In the genomic region with DNA sequence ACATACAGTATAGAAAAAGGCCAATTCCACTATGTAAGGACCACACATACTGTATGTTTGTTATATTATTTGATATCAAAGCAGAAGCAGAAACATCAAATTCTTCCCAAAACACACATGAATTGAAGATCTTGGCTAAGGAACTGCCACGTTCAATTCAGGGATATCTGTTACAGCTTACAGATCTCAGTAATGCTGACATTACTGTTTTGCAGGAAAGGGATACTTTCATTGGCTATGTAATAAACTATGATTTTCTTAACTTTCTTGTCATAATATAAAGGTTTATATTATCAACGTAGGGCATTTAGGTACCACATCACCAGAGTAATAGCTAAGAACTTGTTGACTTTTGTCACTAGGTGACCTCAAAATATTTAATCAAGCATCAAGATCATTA, we compare ENCODE assay signal across 36 cellular contexts.
DNase-seq lines count a peak whose midpoint lies in the region; ATAC-seq, FAIRE-seq and TF ChIP-seq lines count a peak whose summit lies in the region.
"Had no signal": no experiment of that assay in that cellular context is flagged by ENCODE, and none has a peak within 500 bp of the region (broad histone marks: within the 10 kb centered on the region; RNA-seq: fewer than 3 reads in every experiment).

No MANE protein-coding gene starts in this region.

- no peak overlapping the region for H4K8ac ChIP-seq in IMR-90 (ENCODE audit: low read depth in 2 of 2, low read length in 2 of 2)

- no peak overlapping the region for H4K5ac ChIP-seq in IMR-90 (ENCODE audit: low read depth, low read length)

- BruUV-seq in HepG2 (replicated peaks; lab: Mats Ljungman, UMichigan) (no TSS peak), IMR-90 (replicated peaks; lab: Mats Ljungman, UMichigan) (no TSS peak), K562 (replicated peaks; lab: Mats Ljungman, UMichigan) (no TSS peak)

- no peaks in the 10 kb centered on the region for H3K79me2 ChIP-seq in HepG2 (ENCODE audit: insufficient read depth, low read length)
- H3K79me2 ChIP-seq in K562 (ENCODE audit: control insufficient read depth, insufficient read depth, low read length): no peaks in the 10 kb centered on the region

- H3K9me3 Mint-ChIP-seq in activated CD4-positive, alpha-beta T cell treated with anti-CD3 and anti-CD28 coated beads, Interleukin-2, amount 10 ng/mL, durations not matched to agents 24 days and 14 days: peaks cover 3% of the 10 kb centered on the region

- no peak overlapping the region for H2BK120ac ChIP-seq in IMR-90 (ENCODE audit: low read depth, low read length)

- H3K4me1 Mint-ChIP-seq in activated CD4-positive, alpha-beta T cell treated with anti-CD3 and anti-CD28 coated beads, Interleukin-2, amount 10 ng/mL, durations not matched to agents 24 days and 14 days: no peaks in the 10 kb centered on the region
- H3K4me1 Mint-ChIP-seq: B cell; CD14-positive monocyte; CD4-positive, alpha-beta memory T cell; CD4-positive, CD25-positive, alpha-beta regulatory T cell; CD8-positive, alpha-beta memory T cell had no signal

- FAIRE-seq in HepG2 (lab: Jason Lieb, UNC): no peak
- FAIRE-seq in A549 (lab: Jason Lieb, UNC): no peak
- FAIRE-seq in K562 (lab: Jason Lieb, UNC): no peak
- FAIRE-seq: A204.1, D721Med had no signal

- H3K79me1 ChIP-seq in IMR-90 (ENCODE audit: low read depth in 1 of 2, low read length in 2 of 2): no peaks in the 10 kb centered on the region

- POLR2A ChIA-PET in HepG2 (lab: Yijun Ruan, JAX) (no interaction called here), A549 (lab: Yijun Ruan, JAX) (no interaction called here), IMR-90 (lab: Charles Lee; ENCODE audit: unreplicated experiment) (no interaction called here), K562 (lab: Yijun Ruan, JAX) (no interaction called here)

- H3K27ac Mint-ChIP-seq in activated CD4-positive, alpha-beta T cell treated with anti-CD3 and anti-CD28 coated beads, Interleukin-2, amount 10 ng/mL, durations not matched to agents 24 days and 14 days: no peak overlapping the region
- H3K27ac Mint-ChIP-seq: B cell; CD14-positive monocyte; CD4-positive, alpha-beta memory T cell; CD4-positive, alpha-beta T cell; CD4-positive, CD25-positive, alpha-beta regulatory T cell; CD8-positive, alpha-beta memory T cell; CD8-positive, alpha-beta T cell had no signal

- H3K14ac ChIP-seq in IMR-90 (replicated peaks; ENCODE audit: low read depth, low read length): no peak overlapping the region

- WGBS in HepG2 (ENCODE audit: low lambda C conversion rate): 3% methylated on average over 2 of the region's 2 CpGs
- 45% methylated on average over 2 of the region's 2 CpGs for WGBS in right lobe of liver (ENCODE audit: insufficient coverage, low coverage, low lambda C conversion rate, missing lambda C conversion rate)
- WGBS in A549 (ENCODE audit: missing lambda C conversion rate): 7% methylated on average over 2 of the region's 2 CpGs
- WGBS in IMR-90 (ENCODE audit: extremely low coverage in 2 of 2, insufficient read length in 1 of 2), 2 experiments: no CpG with 5 or more reads among the region's 2 CpGs
- WGBS in K562 (ENCODE audit: insufficient coverage, low coverage, missing lambda C conversion rate): 67% methylated on average over 2 of the region's 2 CpGs

- H2AK5ac ChIP-seq in IMR-90 (ENCODE audit: low read depth, low read length): no peak overlapping the region

- H2AFZ ChIP-seq in HepG2 (ENCODE audit: low read length): no peak overlapping the region
- no peak overlapping the region for H2AFZ ChIP-seq in IMR-90 (replicated peaks; ENCODE audit: low read length, poor library complexity)
- no peak overlapping the region for H2AFZ ChIP-seq in K562 (ENCODE audit: low read depth, low read length)

- no peak for TF ChIP-seq EP300 in HepG2 (IDR thresholded peaks at IDR 0.05; ENCODE audit: low read depth in 2 of 2, low read length in 2 of 2)
- no peak for TF ChIP-seq EP300 in HepG2 (CRISPR knock-in tag; IDR thresholded peaks at IDR 0.05; ENCODE audit: borderline replicate concordance)
- TF ChIP-seq EP300 in A549 (IDR thresholded peaks at IDR 0.05): no peak
- TF ChIP-seq EP300 in K562 (IDR thresholded peaks at IDR 0.05; ENCODE audit: low read length): no peak

- H3K36me3 ChIP-seq in HepG2 (replicated peaks in 1 of 2; ENCODE audit: control insufficient read depth in 1 of 2, insufficient read depth in 2 of 2, low read length in 2 of 2): no peaks in the 10 kb centered on the region
- no peaks in the 10 kb centered on the region for H3K36me3 ChIP-seq in right lobe of liver
- H3K36me3 ChIP-seq in IMR-90 (ENCODE audit: control insufficient read depth, insufficient read depth, low read length): no peaks in the 10 kb centered on the region
- no peaks in the 10 kb centered on the region for H3K36me3 ChIP-seq in K562 (ENCODE audit: control insufficient read depth, insufficient read depth, low read length)
- H3K36me3 ChIP-seq: BE2C; BLaER1; BLaER1 treated with 17β-estradiol and CSF1 and Interleukin-3, amounts not matched to agents 10 nM and 100 nM had no signal

- CTCF ChIA-PET in HepG2 (lab: Yijun Ruan, JAX; ENCODE audit: low intra/inter-chr PET ratio, low total read pairs): no interaction called here
- CTCF ChIA-PET in A549 (lab: Yijun Ruan, JAX): interaction anchor here (0.9 kb wide), 1 partner anchor 132 kb away, joined by 3 read pairs; no protein-coding TSS in a partner anchor
- CTCF ChIA-PET in IMR-90 (lab: Yijun Ruan, JAX): no interaction called here
- CTCF ChIA-PET in K562 (lab: Yijun Ruan, JAX; ENCODE audit: low intra/inter-chr PET ratio): no interaction called here

- H3K4me2 ChIP-seq in HepG2 (ENCODE audit: low read depth, low read length) (no peak overlapping the region), A549 (no peak overlapping the region), IMR-90 (ENCODE audit: low read depth, low read length) (no peak overlapping the region), K562 (ENCODE audit: insufficient read depth, low read length) (no peak overlapping the region)
- H3K4me2 ChIP-seq: BLaER1; BLaER1 treated with 17β-estradiol and CSF1 and Interleukin-3, amounts not matched to agents 10 nM and 100 nM had no signal

- H3K23ac ChIP-seq in IMR-90 (ENCODE audit: low read depth, low read length): no peak overlapping the region

- H3K27ac ChIP-seq in HepG2 (ENCODE audit: extremely low read length, insufficient read depth, low read length): no peak overlapping the region
- no peak overlapping the region for H3K27ac ChIP-seq in right lobe of liver
- H3K27ac ChIP-seq in A549: no peak overlapping the region
- H3K27ac ChIP-seq in IMR-90 (ENCODE audit: insufficient read depth, low read length): no peak overlapping the region
- no peak overlapping the region for H3K27ac ChIP-seq in K562 (ENCODE audit: extremely low read depth, low read depth, low read length)
- H3K27ac ChIP-seq: 22Rv1; BLaER1; BLaER1 treated with 17β-estradiol and CSF1 and Interleukin-3, amounts not matched to agents 10 nM and 100 nM; C4-2B had no signal

- no peak overlapping the region for H3K4ac ChIP-seq in IMR-90 (ENCODE audit: low read depth, low read length)

- H3K27me3 ChIP-seq in HepG2 (ENCODE audit: control insufficient read depth in 1 of 2, insufficient read depth in 2 of 2, low read length in 2 of 2): no peaks in the 10 kb centered on the region; a peak in 2 of 5 replicates
- no peaks in the 10 kb centered on the region for H3K27me3 ChIP-seq in right lobe of liver
- H3K27me3 ChIP-seq in IMR-90 (ENCODE audit: control insufficient read depth, insufficient read depth, low read length): no peaks in the 10 kb centered on the region; the same call in 1 of the 2 replicates
- no peaks in the 10 kb centered on the region for H3K27me3 ChIP-seq in K562 (ENCODE audit: control insufficient read depth in 2 of 2, insufficient read depth in 2 of 2, low read length in 2 of 2)
- H3K27me3 ChIP-seq: BE2C; BLaER1; BLaER1 treated with 17β-estradiol and CSF1 and Interleukin-3, amounts not matched to agents 10 nM and 100 nM had no signal

- H4K20me1 ChIP-seq in HepG2 (ENCODE audit: insufficient read depth, low read length) (no peaks in the 10 kb centered on the region), IMR-90 (ENCODE audit: insufficient read depth, low read length) (no peaks in the 10 kb centered on the region), K562 (replicated peaks; ENCODE audit: control insufficient read depth, insufficient read depth, low read length) (no peaks in the 10 kb centered on the region; the same call in 1 of the 2 replicates)
- H4K20me1 ChIP-seq: BLaER1; BLaER1 treated with 17β-estradiol and CSF1 and Interleukin-3, amounts not matched to agents 10 nM and 100 nM had no signal

- H2AK9ac ChIP-seq in IMR-90 (replicated peaks; ENCODE audit: low read depth, low read length, poor library complexity): no peak overlapping the region

- DNase-seq in HepG2 (ENCODE audit: low spot score): no peak
- DNase-seq in right lobe of liver: no peak
- no peak for DNase-seq in A549 (ENCODE audit: low read depth in 1 of 2, low spot score in 1 of 2)
- DNase-seq in IMR-90: no peak
- DNase-seq in K562 (ENCODE audit: extremely low read depth in 1 of 4, low spot score in 3 of 4): no peak
- no peak for DNase-seq in activated CD4-positive, alpha-beta T cell treated with anti-CD3 and anti-CD28 coated beads, Interleukin-2, amount 10 ng/mL, durations not matched to agents 24 days and 14 days
- no peak for DNase-seq in activated CD4-positive, alpha-beta T cell treated with anti-CD3 and anti-CD28 coated beads, Interleukin-2, amount 50 U/mL, for 4 hours
- DNase-seq: 8988T; ACHN; AML-193; BE2C; C1 segment of cervical spinal cord; Caco-2; Calu3; CD4-positive, alpha-beta memory T cell; CD4-positive, alpha-beta T cell; CD4-positive, CD25-positive, alpha-beta regulatory T cell; CD8-positive, alpha-beta memory T cell; CD8-positive, alpha-beta T cell; COR-L47; DMS 273 treated with DMSO at 0.1 percent for 48 hours; DMS153; DMS53; DMS79; DMS79 treated with DMSO at 0.1 percent for 48 hours; DND-41; EL had no signal

- TF ChIP-seq RAD21 in HepG2 (CRISPR knock-in tag; IDR thresholded peaks at IDR 0.05) (no peak), A549 (conservative IDR thresholded peaks at IDR 0.05 in 1 of 2, IDR thresholded peaks at IDR 0.05 in 1 of 2) (no peak), IMR-90 (IDR thresholded peaks at IDR 0.05; ENCODE audit: low read length) (no peak), K562 (CRISPR knock-in tag; conservative IDR thresholded peaks at IDR 0.05 in 1 of 2, IDR thresholded peaks at IDR 0.05 in 1 of 2) (no peak)

- H3K18ac ChIP-seq in IMR-90 (ENCODE audit: low read depth, low read length): no peak overlapping the region

- no peak overlapping the region for H2BK20ac ChIP-seq in IMR-90 (ENCODE audit: low read depth, low read length)

- TF ChIP-seq POLR2A in HepG2 (IDR thresholded peaks at IDR 0.05; ENCODE audit: insufficient read depth in 1 of 2, low read depth in 2 of 2, low read length in 2 of 2): no peak
- TF ChIP-seq POLR2A in right lobe of liver (IDR thresholded peaks at IDR 0.05): no peak
- no peak for TF ChIP-seq POLR2A in A549 (IDR thresholded peaks at IDR 0.05; ENCODE audit: low read length)
- TF ChIP-seq POLR2A in IMR-90 (IDR thresholded peaks at IDR 0.05; ENCODE audit: low read depth, low read length): no peak
- no peak for TF ChIP-seq POLR2A in K562 (conservative IDR thresholded peaks at IDR 0.05)

- dilution Hi-C loops in IMR-90 (cut with HindIII; ENCODE audit: low sequenced_read_pairs, unreplicated experiment): no loop called here

- in situ Hi-C loops in HepG2 (cut with HindIII; ENCODE audit: extremely low pct_ligation_motif_present, low pct_unique_long_range_greater_than_20kb) (no loop called here), IMR-90 (cut with MboI; ENCODE audit: low sequenced_read_pairs) (no loop called here), K562 (cut with MboI) (no loop called here)

- no peak overlapping the region for H3K9ac ChIP-seq in HepG2 (ENCODE audit: insufficient read depth, low read depth, low read length)
- no peak overlapping the region for H3K9ac ChIP-seq in IMR-90 (ENCODE audit: low read depth, low read length)
- H3K9ac ChIP-seq in K562 (ENCODE audit: insufficient read depth in 1 of 2, low read depth in 2 of 2, low read length in 2 of 2): no peak overlapping the region
- H3K9ac ChIP-seq: BLaER1; BLaER1 treated with 17β-estradiol and CSF1 and Interleukin-3, amounts not matched to agents 10 nM and 100 nM had no signal

- H4K91ac ChIP-seq in IMR-90 (ENCODE audit: insufficient read depth, low read depth, low read length): no peak overlapping the region

- intact Hi-C loops in HepG2 (cut with micrococcal nuclease; ENCODE audit: unreplicated experiment): no loop called here
- intact Hi-C loops in right lobe of liver (cut with DNase I): no loop called here
- intact Hi-C loops in IMR-90 (cut with micrococcal nuclease): no loop called here
- intact Hi-C loops in K562 (cut with micrococcal nuclease): no loop called here
- intact Hi-C loops in activated CD4-positive, alpha-beta T cell treated with anti-CD3 and anti-CD28 coated beads, Interleukin-2, amount 10 ng/mL, durations not matched to agents 24 days and 14 days (cut with micrococcal nuclease): no loop called here

- H2BK15ac ChIP-seq in IMR-90 (ENCODE audit: low read depth, low read length): no peak overlapping the region

- no peak overlapping the region for H2BK5ac ChIP-seq in IMR-90 (ENCODE audit: low read depth, low read length, poor library complexity, severe bottlenecking)

- H3K56ac ChIP-seq in IMR-90 (ENCODE audit: extremely low read depth, insufficient read depth, low read length): no peak overlapping the region

- TF ChIP-seq CTCF in HepG2 (CRISPR knock-in tag; IDR thresholded peaks at IDR 0.05) (no peak), right lobe of liver (IDR thresholded peaks at IDR 0.05) (no peak), A549 (IDR thresholded peaks at IDR 0.05) (no peak), IMR-90 (conservative IDR thresholded peaks at IDR 0.05; ENCODE audit: low read depth, low read length) (no peak), K562 (IDR thresholded peaks at IDR 0.05 in 2 of 3, conservative IDR thresholded peaks at IDR 0.05 in 1 of 3; ENCODE audit: insufficient read depth in 2 of 3, low read depth in 1 of 3, low read length in 3 of 3) (no peak)

- H3K4me3 Mint-ChIP-seq in activated CD4-positive, alpha-beta T cell treated with anti-CD3 and anti-CD28 coated beads, Interleukin-2, amount 10 ng/mL, durations not matched to agents 24 days and 14 days: no peak overlapping the region
- H3K4me3 Mint-ChIP-seq: B cell; CD14-positive monocyte; CD4-positive, alpha-beta memory T cell; CD4-positive, alpha-beta T cell; CD4-positive, CD25-positive, alpha-beta regulatory T cell; CD8-positive, alpha-beta memory T cell; CD8-positive, alpha-beta T cell had no signal

- H3K4me1 ChIP-seq in HepG2 (ENCODE audit: insufficient read depth, low read length) (no peaks in the 10 kb centered on the region), right lobe of liver (no peaks in the 10 kb centered on the region), A549 (no peaks in the 10 kb centered on the region), IMR-90 (ENCODE audit: control insufficient read depth, insufficient read depth, low read length) (no peaks in the 10 kb centered on the region), K562 (replicated peaks in 1 of 2; ENCODE audit: control insufficient read depth in 2 of 2, insufficient read depth in 2 of 2, low read length in 2 of 2) (no peaks in the 10 kb centered on the region; a peak in 1 of 5 replicates)
- H3K4me1 ChIP-seq: BE2C; BLaER1; BLaER1 treated with 17β-estradiol and CSF1 and Interleukin-3, amounts not matched to agents 10 nM and 100 nM; Caco-2 had no signal

- H3K27me3 Mint-ChIP-seq in activated CD4-positive, alpha-beta T cell treated with anti-CD3 and anti-CD28 coated beads, Interleukin-2, amount 10 ng/mL, durations not matched to agents 24 days and 14 days: no peaks in the 10 kb centered on the region
- H3K27me3 Mint-ChIP-seq: CD4-positive, alpha-beta T cell had no signal

- ATAC-seq in HepG2 (no peak), right lobe of liver (no peak), A549 (no peak), IMR-90 (ENCODE audit: low read depth) (no peak), K562 (no peak), HG03565 (IDR thresholded peaks at IDR 0.05; ENCODE audit: unreplicated experiment) (no peak)
- ATAC-seq: CD8-positive, alpha-beta T cell had no signal

- H3K4me3 ChIP-seq in HepG2 (replicated peaks in 1 of 3; ENCODE audit: insufficient read depth in 1 of 3, low read depth in 2 of 3, low read length in 3 of 3) (no peak overlapping the region), right lobe of liver (no peak overlapping the region), A549 (no peak overlapping the region), IMR-90 (ENCODE audit: insufficient read depth, low read depth, low read length) (no peak overlapping the region), K562 (no peak overlapping the region)
- H3K4me3 ChIP-seq: BLaER1; BLaER1 treated with 17β-estradiol and CSF1 and Interleukin-3, amounts not matched to agents 10 nM and 100 nM had no signal

- no peaks in the 10 kb centered on the region for H3K36me3 Mint-ChIP-seq in activated CD4-positive, alpha-beta T cell treated with anti-CD3 and anti-CD28 coated beads, Interleukin-2, amount 10 ng/mL, durations not matched to agents 24 days and 14 days (ENCODE audit: low read depth)
- H3K36me3 Mint-ChIP-seq: CD14-positive monocyte; CD4-positive, alpha-beta memory T cell; CD4-positive, CD25-positive, alpha-beta regulatory T cell; CD8-positive, alpha-beta memory T cell; CD8-positive, alpha-beta T cell had no signal

- no peaks in the 10 kb centered on the region for H3K9me1 ChIP-seq in IMR-90 (ENCODE audit: insufficient read depth, low read length)
- H3K9me1 ChIP-seq in K562 (ENCODE audit: control insufficient read depth, insufficient read depth, low read length): no peaks in the 10 kb centered on the region

- H3K9me3 ChIP-seq in HepG2 (ENCODE audit: low read length) (no peaks in the 10 kb centered on the region), right lobe of liver (no peaks in the 10 kb centered on the region), A549 (no peaks in the 10 kb centered on the region), IMR-90 (ENCODE audit: control insufficient read depth, insufficient read depth, low read length) (no peaks in the 10 kb centered on the region), K562 (replicated peaks; ENCODE audit: control insufficient read depth, insufficient read depth, low read depth, low read length) (no peaks in the 10 kb centered on the region)
- H3K9me3 ChIP-seq: BE2C, BLaER1, Caco-2 had no signal
